23 cellular contexts compared by ENCODE assay signal in genomic region chr9:5644522-5644921, GRCh38. TPM values are rescaled to one million over a fixed set of nuclear protein-coding genes. Genes with fewer than 3 reads are reported as not detected.
A peak's percentile ranks its signal among the peaks of the same experiment; 100 is the strongest.
DNase-seq lines count a peak whose midpoint lies in the region; ATAC-seq, FAIRE-seq and TF ChIP-seq lines count a peak whose summit lies in the region.
"Had no signal": no experiment of that assay in that cellular context is flagged by ENCODE, and none has a peak within 500 bp of the region (broad histone marks: within the 10 kb centered on the region; RNA-seq: fewer than 3 reads in every experiment).

No MANE protein-coding gene starts in this region.

- no peak for TF ChIP-seq CTCF in natural killer cell (IDR thresholded peaks at IDR 0.05)
- TF ChIP-seq CTCF in astrocyte (IDR thresholded peaks at IDR 0.05; ENCODE audit: insufficient read depth, low read depth, low read length): no peak
- no peak for TF ChIP-seq CTCF in hepatocyte (IDR thresholded peaks at IDR 0.05; ENCODE audit: poor library complexity)

- H3K9me3 ChIP-seq in astrocyte (ENCODE audit: insufficient read depth, low read depth, low read length) (no peaks in the 10 kb centered on the region), hepatocyte (ENCODE audit: low read depth) (peaks cover 12% of the 10 kb centered on the region)
- H3K9me3 ChIP-seq: neutrophil, prostate gland had no signal

- H3K4me2 ChIP-seq in astrocyte (ENCODE audit: low read length): no peak overlapping the region
- no peak overlapping the region for H3K4me2 ChIP-seq in hepatocyte
- H3K4me2 ChIP-seq: GM23338, KMS-11 had no signal

- no peak for DNase-seq in activated CD4-positive, CD25-positive, alpha-beta regulatory T cell treated with anti-CD3 and anti-CD28 coated beads, Interleukin-2, amount 50 U/mL, for 72 hours
- no peak for DNase-seq in natural killer cell treated with Interleukin-12 subunit alpha and Interleukin-12 subunit beta and Interleukin-15 and Interleukin-18, amount 100 ng/mL, for 72 hours (ENCODE audit: low spot score)
- no peak for DNase-seq in natural killer cell
- DNase-seq in astrocyte (ENCODE audit: low read depth): no peak
- no peak for DNase-seq in hepatocyte (ENCODE audit: low spot score)
- no peak for DNase-seq in DMS79 treated with DMSO at 0.1 percent for 48 hours (lab: John Stamatoyannopoulos, UW)
- DNase-seq: activated naive CD8-positive, alpha-beta T cell treated with anti-CD3 and anti-CD28 coated beads, Interleukin-2, amount 10 ng/mL, durations not matched to agents 7 days and 5 days; CD4-positive, alpha-beta T cell; head of caudate nucleus; NCI-H187; NCI-H526 treated with DMSO at 0.1 percent for 48 hours; RPMI8226; T-helper 17 cell; trophoblast cell had no signal

- no peaks in the 10 kb centered on the region for H3K27me3 Mint-ChIP-seq in natural killer cell treated with Interleukin-12 subunit alpha and Interleukin-12 subunit beta and Interleukin-15 and Interleukin-18, amount 100 ng/mL, for 72 hours
- H3K27me3 Mint-ChIP-seq in natural killer cell (ENCODE audit: low read depth in 2 of 2): no peaks in the 10 kb centered on the region
- no peaks in the 10 kb centered on the region for H3K27me3 Mint-ChIP-seq in astrocyte (ENCODE audit: low read depth, unreplicated experiment)
- H3K27me3 Mint-ChIP-seq: activated naive CD8-positive, alpha-beta T cell treated with anti-CD3 and anti-CD28 coated beads, Interleukin-2, amount 10 ng/mL, durations not matched to agents 7 days and 5 days; CD4-positive, alpha-beta T cell; T-helper 17 cell had no signal

- peak; percentile 89 to 91 for ATAC-seq in activated CD4-positive, CD25-positive, alpha-beta regulatory T cell treated with anti-CD3 and anti-CD28 coated beads, Interleukin-2, amount 50 U/mL, for 24 hours
- ATAC-seq in natural killer cell treated with Interleukin-12 subunit alpha and Interleukin-12 subunit beta and Interleukin-15 and Interleukin-18, amount 100 ng/mL, for 72 hours: peak; percentile 45 to 92
- ATAC-seq in natural killer cell (no peak), HG02798 (IDR thresholded peaks at IDR 0.05; ENCODE audit: poor library complexity, unreplicated experiment) (no peak)
- ATAC-seq: GM23338, T-helper 17 cell had no signal

- H3K27me3 ChIP-seq in astrocyte (ENCODE audit: insufficient read depth, low read length) (no peaks in the 10 kb centered on the region), hepatocyte (no peaks in the 10 kb centered on the region)
- H3K27me3 ChIP-seq: neutrophil had no signal

- H3K4me3 ChIP-seq in astrocyte (ENCODE audit: insufficient read depth, low read depth, low read length) (no peak overlapping the region), hepatocyte (no peak overlapping the region)
- H3K4me3 ChIP-seq: GM23338, prostate gland, SK-N-MC had no signal

- H2AFZ ChIP-seq in astrocyte (ENCODE audit: low read depth, low read length) (no peak overlapping the region), hepatocyte (no peak overlapping the region)
- H2AFZ ChIP-seq: GM23338 had no signal

- FAIRE-seq in astrocyte (lab: Jason Lieb, UNC): peak; percentile 5
- FAIRE-seq: endothelial cell of umbilical vein had no signal

- H3K9me3 Mint-ChIP-seq in natural killer cell treated with Interleukin-12 subunit alpha and Interleukin-12 subunit beta and Interleukin-15 and Interleukin-18, amount 100 ng/mL, for 72 hours: peaks cover 28% of the 10 kb centered on the region
- H3K9me3 Mint-ChIP-seq in natural killer cell (peaks cover 5 to 17% of the 10 kb centered on the region in 2 donors), astrocyte (ENCODE audit: unreplicated experiment) (peaks cover 8% of the 10 kb centered on the region)

- intact Hi-C loops in natural killer cell (cut with micrococcal nuclease): loop anchor here (10.0 kb wide), 1 partner anchor 50 kb away; no protein-coding TSS in a partner anchor

- H3K36me3 ChIP-seq in astrocyte (ENCODE audit: insufficient read depth, low read length): no peaks in the 10 kb centered on the region
- no peaks in the 10 kb centered on the region for H3K36me3 ChIP-seq in hepatocyte (replicated peaks; ENCODE audit: insufficient read depth, low read depth)
- H3K36me3 ChIP-seq: neutrophil, prostate gland had no signal

- 93% methylated on average over 2 of the region's 2 CpGs for WGBS in hepatocyte (ENCODE audit: low lambda C conversion rate, missing lambda C conversion rate)

- H3K4me1 Mint-ChIP-seq in natural killer cell treated with Interleukin-12 subunit alpha and Interleukin-12 subunit beta and Interleukin-15 and Interleukin-18, amount 100 ng/mL, for 72 hours (ENCODE audit: low read depth in 2 of 2): peaks cover 42 to 47% of the 10 kb centered on the region in 2 donors
- H3K4me1 Mint-ChIP-seq in natural killer cell (peaks cover 42 to 47% of the 10 kb centered on the region in 2 donors), astrocyte (ENCODE audit: low read depth, unreplicated experiment) (peaks cover 26% of the 10 kb centered on the region)
- H3K4me1 Mint-ChIP-seq: GM23338 had no signal

- no peaks in the 10 kb centered on the region for H3K4me1 ChIP-seq in astrocyte (ENCODE audit: insufficient read depth, low read length)
- H3K4me1 ChIP-seq in hepatocyte (ENCODE audit: insufficient read depth): no peaks in the 10 kb centered on the region
- H3K4me1 ChIP-seq: prostate gland had no signal

- H3K9me2 ChIP-seq in hepatocyte (replicated peaks; ENCODE audit: insufficient read depth): no peaks in the 10 kb centered on the region

- H3K27ac Mint-ChIP-seq in natural killer cell treated with Interleukin-12 subunit alpha and Interleukin-12 subunit beta and Interleukin-15 and Interleukin-18, amount 100 ng/mL, for 72 hours: no peak overlapping the region
- no peak overlapping the region for H3K27ac Mint-ChIP-seq in natural killer cell
- H3K27ac Mint-ChIP-seq in astrocyte (ENCODE audit: unreplicated experiment): no peak overlapping the region
- H3K27ac Mint-ChIP-seq: activated naive CD8-positive, alpha-beta T cell treated with anti-CD3 and anti-CD28 coated beads, Interleukin-2, amount 10 ng/mL, durations not matched to agents 7 days and 5 days; CD4-positive, alpha-beta T cell; GM23338; T-helper 17 cell had no signal

- H3K36me3 Mint-ChIP-seq in natural killer cell treated with Interleukin-12 subunit alpha and Interleukin-12 subunit beta and Interleukin-15 and Interleukin-18, amount 100 ng/mL, for 72 hours: peaks cover 25% of the 10 kb centered on the region
- H3K36me3 Mint-ChIP-seq in natural killer cell (peaks cover 35% of the 10 kb centered on the region), astrocyte (ENCODE audit: low read depth, unreplicated experiment) (peaks cover 19% of the 10 kb centered on the region)

- H3K79me2 ChIP-seq in astrocyte (ENCODE audit: insufficient read depth, low read length) (peaks cover 98% of the 10 kb centered on the region), hepatocyte (peaks cover 99% of the 10 kb centered on the region)

- no peak overlapping the region for H3K9ac ChIP-seq in astrocyte (ENCODE audit: low read length)
- H3K9ac ChIP-seq: KMS-11 had no signal

- no peak overlapping the region for H3K27ac ChIP-seq in astrocyte (ENCODE audit: low read depth, low read length)
- H3K27ac ChIP-seq in hepatocyte: no peak overlapping the region
- H3K27ac ChIP-seq: 22Rv1, KMS-11, neutrophil, prostate gland, SK-N-MC had no signal

- no peak overlapping the region for H3K4me3 Mint-ChIP-seq in natural killer cell treated with Interleukin-12 subunit alpha and Interleukin-12 subunit beta and Interleukin-15 and Interleukin-18, amount 100 ng/mL, for 72 hours
- H3K4me3 Mint-ChIP-seq in natural killer cell (no peak overlapping the region), astrocyte (ENCODE audit: unreplicated experiment) (no peak overlapping the region)
- H3K4me3 Mint-ChIP-seq: activated naive CD8-positive, alpha-beta T cell treated with anti-CD3 and anti-CD28 coated beads, Interleukin-2, amount 10 ng/mL, durations not matched to agents 7 days and 5 days; CD4-positive, alpha-beta T cell; GM23338; T-helper 17 cell had no signal

- H4K20me1 ChIP-seq in astrocyte (ENCODE audit: insufficient read depth, low read length) (peaks cover 88% of the 10 kb centered on the region), hepatocyte (ENCODE audit: insufficient read depth, poor library complexity, severe bottlenecking) (peaks cover 37% of the 10 kb centered on the region)

RNA-seq across cellular contexts. Expression of gene RIC1, which starts 15.6 kb away (rescaled TPM):
- total RNA-seq in natural killer cell treated with Interleukin-12 subunit alpha and Interleukin-12 subunit beta and Interleukin-15 and Interleukin-18, amount 100 ng/mL, for 72 hours: 10 to 100 TPM; 25.4 to 36.1 TPM
- 10 to 100 TPM; 23.5 to 33.9 (median 31.8) TPM for total RNA-seq in natural killer cell
- 50.9 and 53.8 TPM in 2 replicates for total RNA-seq in astrocyte
- total RNA-seq in hepatocyte: 34.9 and 45.6 TPM in 2 replicates
- polyA plus RNA-seq in hepatocyte: 9.5 and 11.2 TPM in 2 replicates

Comparison
In these comparisons a context has a peak if more than half of its experiments do, and no peak if none do; other contexts are left out.
1. ATAC-seq: peak in activated CD4-positive, CD25-positive, alpha-beta regulatory T cell treated with anti-CD3 and anti-CD28 coated beads, Interleukin-2, amount 50 U/mL, for 24 hours (2 of 2) and natural killer cell treated with Interleukin-12 subunit alpha and Interleukin-12 subunit beta and Interleukin-15 and Interleukin-18, amount 100 ng/mL, for 72 hours (2 of 2); none in natural killer cell (0 of 3) and HG02798 (single experiment).